In genomic region chr5:4207456-4207855, GRCh38 we compare ENCODE assay signal across 17 cellular contexts.
DNase-seq lines count a peak whose midpoint lies in the region; ATAC-seq, FAIRE-seq and TF ChIP-seq lines count a peak whose summit lies in the region.
"Had no signal": no experiment of that assay in that cellular context is flagged by ENCODE, and none has a peak within 500 bp of the region (broad histone marks: within the 10 kb centered on the region; RNA-seq: fewer than 3 reads in every experiment).

No MANE protein-coding gene starts in this region.

- CTCF ChIA-PET in H1 (lab: Charles Lee; ENCODE audit: partially characterized antibody): interaction anchor here (1.1 kb wide), 1 partner anchor 9 kb away, joined by 3 read pairs; no protein-coding TSS in a partner anchor

- POLR2A ChIA-PET in H1 (lab: Charles Lee; ENCODE audit: partially characterized antibody): no interaction called here

- H3K23me2 ChIP-seq in H1 (ENCODE audit: low read depth, low read length): no peaks in the 10 kb centered on the region; the same call in 1 of the 2 replicates

- no peaks in the 10 kb centered on the region for H3K79me1 ChIP-seq in H1 (ENCODE audit: low read depth, low read length)

- no peak overlapping the region for H2BK20ac ChIP-seq in H1 (ENCODE audit: low read length)

- ATAC-seq in Right ventricle myocardium inferior: no peak
- ATAC-seq: A549; CD8-positive, alpha-beta T cell had no signal

- H3K36me3 ChIP-seq in WERI-Rb-1 (no peaks in the 10 kb centered on the region), H1 (ENCODE audit: control insufficient read depth in 2 of 4, insufficient read depth in 4 of 4, low read length in 3 of 4) (no peaks in the 10 kb centered on the region), neural cell (ENCODE audit: insufficient read depth, low read length) (no peaks in the 10 kb centered on the region)
- H3K36me3 ChIP-seq: BE2C had no signal

- peak overlapping the region; percentile 3; the same call in 1 of the 2 replicates for H3K27ac ChIP-seq in WERI-Rb-1
- no peak overlapping the region for H3K27ac ChIP-seq in H1 (ENCODE audit: low read depth, low read length)
- H3K27ac ChIP-seq in neural cell (ENCODE audit: low read length): no peak overlapping the region
- H3K27ac ChIP-seq in caudate nucleus (ENCODE audit: low read depth, low read length): no peak overlapping the region
- H3K27ac ChIP-seq: A549, HL-60 had no signal

- H3K4me2 ChIP-seq in H1 (ENCODE audit: insufficient read depth in 1 of 2, low read depth in 2 of 2, low read length in 2 of 2): no peak overlapping the region
- H3K4me2 ChIP-seq in neural cell (ENCODE audit: low read length): no peak overlapping the region
- H3K4me2 ChIP-seq: A549 had no signal

- FAIRE-seq in H1 (lab: Jason Lieb, UNC) (no peak), RCC 7860 (lab: Jason Lieb, UNC) (no peak)
- FAIRE-seq: A549 had no signal

- H4K91ac ChIP-seq in H1 (replicated peaks; ENCODE audit: insufficient read length, low read length): no peak overlapping the region

- H2BK15ac ChIP-seq in H1 (ENCODE audit: low read length): no peak overlapping the region; the same call in 1 of the 2 replicates

- H3K4me1 Mint-ChIP-seq in osteocyte (ENCODE audit: unreplicated experiment): no peaks in the 10 kb centered on the region
- H3K4me1 Mint-ChIP-seq: CD14-positive monocyte had no signal

- no peaks in the 10 kb centered on the region for H4K20me1 ChIP-seq in H1 (replicated peaks in 1 of 2; ENCODE audit: control insufficient read depth in 1 of 2, insufficient read depth in 2 of 2, low read length in 2 of 2)
- no peaks in the 10 kb centered on the region for H4K20me1 ChIP-seq in neural cell (ENCODE audit: insufficient read depth)

- H3K14ac ChIP-seq in H1 (ENCODE audit: insufficient read length): no peak overlapping the region

- H2BK120ac ChIP-seq in H1 (replicated peaks; ENCODE audit: low read depth, low read length): no peak overlapping the region

- H2AK5ac ChIP-seq in H1 (ENCODE audit: low read depth, low read length): no peak overlapping the region

- H3K9ac ChIP-seq in H1 (replicated peaks in 1 of 4; ENCODE audit: extremely low read depth in 1 of 4, low read depth in 3 of 4, low read length in 3 of 4) (no peak overlapping the region), neural cell (ENCODE audit: low read length) (no peak overlapping the region)

- H3K36me3 Mint-ChIP-seq in osteocyte (ENCODE audit: unreplicated experiment): no peaks in the 10 kb centered on the region
- H3K36me3 Mint-ChIP-seq: CD14-positive monocyte; CD8-positive, alpha-beta T cell had no signal

- H2BK5ac ChIP-seq in H1 (ENCODE audit: low read depth, low read length): no peak overlapping the region

- TF ChIP-seq CTCF in WERI-Rb-1 (IDR thresholded peaks at IDR 0.05; ENCODE audit: low read depth, low read length) (no peak), H1 (IDR thresholded peaks at IDR 0.05; ENCODE audit: control extremely low read depth in 1 of 3, insufficient read depth in 1 of 3, low read depth in 1 of 3, low read length in 3 of 3) (no peak), neural cell (IDR thresholded peaks at IDR 0.05; ENCODE audit: poor library complexity, severe bottlenecking) (no peak), osteocyte (IDR thresholded peaks at IDR 0.05) (no peak)

- peaks cover 27% of the 10 kb centered on the region for H3K9me3 Mint-ChIP-seq in osteocyte (ENCODE audit: unreplicated experiment)

- H3K4me3 ChIP-seq in WERI-Rb-1 (ENCODE audit: low read depth, low read length) (no peak overlapping the region), H1 (ENCODE audit: extremely low read depth in 1 of 4, insufficient read depth in 2 of 4, low read depth in 3 of 4, low read length in 4 of 4) (no peak overlapping the region), neural cell (ENCODE audit: low read length) (no peak overlapping the region)
- H3K4me3 ChIP-seq: A549 had no signal

- H3K27me3 ChIP-seq in WERI-Rb-1 (ENCODE audit: insufficient read depth, low read depth, severe bottlenecking) (no peaks in the 10 kb centered on the region), H1 (replicated peaks in 1 of 4; ENCODE audit: control insufficient read depth in 3 of 4, extremely low read depth in 1 of 4, insufficient read depth in 3 of 4, low read length in 3 of 4) (peaks cover 0 to 4% (median 0%) of the 10 kb centered on the region in 4 experiments; a peak in 1 of 7 replicates), neural cell (ENCODE audit: insufficient read depth, low read depth, low read length) (no peaks in the 10 kb centered on the region)
- H3K27me3 ChIP-seq: BE2C had no signal

- no peak overlapping the region for H2AFZ ChIP-seq in H1 (ENCODE audit: low read length)
- H2AFZ ChIP-seq in neural cell (ENCODE audit: low read depth, low read length): no peak overlapping the region

- H2BK12ac ChIP-seq in H1 (ENCODE audit: low read depth, low read length): peak overlapping the region; percentile 44; the same call in 1 of the 2 replicates

- no peaks in the 10 kb centered on the region for H3F3A ChIP-seq in neural cell (ENCODE audit: insufficient read depth, low read length, poor library complexity, severe bottlenecking)

- no peak overlapping the region for H3K23ac ChIP-seq in H1 (ENCODE audit: insufficient read length)

- H4K8ac ChIP-seq in H1 (ENCODE audit: extremely low read depth, insufficient read depth, low read length): peak overlapping the region; percentile 52; the same call in 1 of the 2 replicates

- TF ChIP-seq EP300 in H1 (IDR thresholded peaks at IDR 0.05; ENCODE audit: borderline replicate concordance in 1 of 2, low read depth in 2 of 2, low read length in 2 of 2) (no peak), neural cell (conservative IDR thresholded peaks at IDR 0.05; ENCODE audit: poor library complexity, severe bottlenecking) (no peak)

- H3K9me3 ChIP-seq in WERI-Rb-1 (ENCODE audit: severe bottlenecking) (no peaks in the 10 kb centered on the region), H1 (ENCODE audit: insufficient read depth in 2 of 2, low read depth in 1 of 2, low read length in 1 of 2) (no peaks in the 10 kb centered on the region), neural cell (ENCODE audit: low read length) (no peaks in the 10 kb centered on the region)
- H3K9me3 ChIP-seq: A549, BE2C had no signal

- H4K5ac ChIP-seq in H1 (ENCODE audit: insufficient read length, low read depth, low read length): no peak overlapping the region

- no peaks in the 10 kb centered on the region for H3K9me2 ChIP-seq in neural cell (ENCODE audit: insufficient read depth, low read length)

- WGBS in H1 (ENCODE audit: extremely low coverage in 1 of 2, insufficient coverage in 1 of 2, insufficient read length in 1 of 2, insufficient replicate concordance in 2 of 2, low coverage in 1 of 2, low lambda C conversion rate in 2 of 2, missing lambda C conversion rate in 1 of 2), 2 experiments: 87% methylated on average over 18 of the region's 21 CpGs; no CpG with 5 or more reads in 1 of the 2 experiments

- H3K4ac ChIP-seq in H1 (replicated peaks; ENCODE audit: insufficient read length, low read depth, low read length): no peak overlapping the region

- H3K4me1 ChIP-seq in H1 (replicated peaks in 1 of 4; ENCODE audit: control insufficient read depth in 3 of 4, insufficient read depth in 4 of 4, low read length in 3 of 4): peaks cover 3 to 25% (median 18%) of the 10 kb centered on the region in 4 experiments; a peak in 6 of 7 replicates
- H3K4me1 ChIP-seq: A549, BE2C had no signal

- no peak for TF ChIP-seq POLR2A in H1 (IDR thresholded peaks at IDR 0.05; ENCODE audit: control extremely low read depth in 1 of 2, low read depth in 2 of 2, low read length in 2 of 2)

- H3K79me2 ChIP-seq in H1 (ENCODE audit: control insufficient read depth in 1 of 2, insufficient read depth in 2 of 2, low read length in 2 of 2) (no peaks in the 10 kb centered on the region), neural cell (replicated peaks; ENCODE audit: insufficient read depth, low read length) (no peaks in the 10 kb centered on the region)

- H3K56ac ChIP-seq in H1 (replicated peaks; ENCODE audit: insufficient read length, low read depth, low read length): no peak overlapping the region

- TF ChIP-seq RAD21 in H1 (IDR thresholded peaks at IDR 0.05 in 1 of 2, conservative IDR thresholded peaks at IDR 0.05 in 1 of 2; ENCODE audit: low read depth in 2 of 2, low read length in 2 of 2): no peak
- no peak for TF ChIP-seq RAD21 in neural cell (conservative IDR thresholded peaks at IDR 0.05)

- H3K4me3 Mint-ChIP-seq in osteocyte (ENCODE audit: unreplicated experiment): no peak overlapping the region
- H3K4me3 Mint-ChIP-seq: CD14-positive monocyte; CD8-positive, alpha-beta T cell had no signal

- intact Hi-C loops in Right ventricle myocardium inferior (cut with DNase I): no loop called here

- no peaks in the 10 kb centered on the region for H3K27me3 Mint-ChIP-seq in osteocyte (ENCODE audit: unreplicated experiment)

- no peak for DNase-seq in WERI-Rb-1
- DNase-seq in H1 (ENCODE audit: low read depth in 1 of 2, low spot score in 2 of 2): no peak
- DNase-seq in osteocyte (ENCODE audit: extremely low spot score, unreplicated experiment): peak; percentile 78
- no peak for DNase-seq in RCC 7860 (ENCODE audit: low spot score)
- DNase-seq in Right ventricle myocardium inferior (ENCODE audit: missing footprints): no peak
- no peak for DNase-seq in C1 segment of cervical spinal cord (lab: John Stamatoyannopoulos, UW)
- no peak for DNase-seq in caudate nucleus (lab: John Stamatoyannopoulos, UW)
- DNase-seq: BE2C; CD8-positive, alpha-beta T cell; COR-L47; DND-41; GF-D8; H7 had no signal

- no peak overlapping the region; the same call in 1 of the 2 replicates for H3K18ac ChIP-seq in H1 (ENCODE audit: extremely low read depth, low read length)

- no peak overlapping the region for H3K27ac Mint-ChIP-seq in osteocyte (ENCODE audit: unreplicated experiment)
- H3K27ac Mint-ChIP-seq: CD14-positive monocyte; CD8-positive, alpha-beta T cell had no signal

TF ChIP-seq in H1, 55 proteins besides CTCF, POLR2A, EP300 and RAD21 (continues in another document):
- TF ChIP-seq SRF (IDR thresholded peaks at IDR 0.05; ENCODE audit: low read depth, low read length): no peak

TF ChIP-seq in neural cell, 6 proteins besides CTCF, POLR2A, EP300 and RAD21 (continues in another document):
- TF ChIP-seq TAF1 (IDR thresholded peaks at IDR 0.05; ENCODE audit: low read depth): no peak
